23 cellular contexts compared by ENCODE assay signal in genomic region chr11:86119062-86119461, GRCh38. TPM values are rescaled to one million over a fixed set of nuclear protein-coding genes. Genes with fewer than 3 reads are reported as not detected.
DNase-seq lines count a peak whose midpoint lies in the region; ATAC-seq and TF ChIP-seq lines count a peak whose summit lies in the region.
"Had no signal": no experiment of that assay in that cellular context is flagged by ENCODE, and none has a peak within 500 bp of the region (broad histone marks: within the 10 kb centered on the region; RNA-seq: fewer than 3 reads in every experiment).

No MANE protein-coding gene starts in this region.

- H3K9me3 ChIP-seq in heart left ventricle: no peaks in the 10 kb centered on the region
- no peaks in the 10 kb centered on the region for H3K9me3 ChIP-seq in left ventricle myocardium inferior (replicated peaks)
- no peaks in the 10 kb centered on the region for H3K9me3 ChIP-seq in SK-N-SH
- H3K9me3 ChIP-seq in tibial artery: no peaks in the 10 kb centered on the region
- no peaks in the 10 kb centered on the region for H3K9me3 ChIP-seq in Peyer's patch
- H3K9me3 ChIP-seq: tibial nerve had no signal

- intact Hi-C loops in heart left ventricle (cut with DNase I) (no loop called here), left ventricle myocardium inferior (cut with micrococcal nuclease) (no loop called here), left cardiac atrium (cut with DNase I) (no loop called here), tibial artery (cut with DNase I; ENCODE audit: low total_unique reads) (no loop called here)

- CTCF ChIA-PET in SK-N-SH (lab: Yijun Ruan, JAX): interaction anchor here (1.4 kb wide), 1 partner anchor 18 kb away, joined by 3 read pairs; no protein-coding TSS in a partner anchor

- TF ChIP-seq CTCF in heart left ventricle (IDR thresholded peaks at IDR 0.05) (no peak), left ventricle myocardium inferior (IDR thresholded peaks at IDR 0.05; ENCODE audit: borderline replicate concordance) (no peak), SK-N-SH (IDR thresholded peaks at IDR 0.05) (no peak), tibial artery (IDR thresholded peaks at IDR 0.05) (no peak), Peyer's patch (IDR thresholded peaks at IDR 0.05) (no peak)

- H2AFZ ChIP-seq in SK-N-SH (ENCODE audit: low read depth): no peak overlapping the region

- H3K4me2 ChIP-seq in SK-N-SH: no peak overlapping the region

- H3F3A ChIP-seq in SK-N-SH (replicated peaks; ENCODE audit: insufficient read depth): peaks cover 29% of the 10 kb centered on the region

- no peak overlapping the region for H3K9ac ChIP-seq in SK-N-SH

- POLR2A ChIA-PET in SK-N-SH (lab: Yijun Ruan, JAX): no interaction called here

- no peaks in the 10 kb centered on the region for H3K36me3 ChIP-seq in heart left ventricle
- H3K36me3 ChIP-seq in left ventricle myocardium inferior: no peaks in the 10 kb centered on the region
- no peaks in the 10 kb centered on the region for H3K36me3 ChIP-seq in SK-N-SH (replicated peaks in 1 of 2; ENCODE audit: control insufficient read depth in 1 of 2, insufficient read depth in 2 of 2, low read length in 1 of 2)
- no peaks in the 10 kb centered on the region for H3K36me3 ChIP-seq in tibial artery
- H3K36me3 ChIP-seq in Peyer's patch: no peaks in the 10 kb centered on the region
- H3K36me3 ChIP-seq: tibial nerve had no signal

- no peaks in the 10 kb centered on the region for H3K9me2 ChIP-seq in SK-N-SH

- no peaks in the 10 kb centered on the region for H3K79me2 ChIP-seq in SK-N-SH (ENCODE audit: insufficient read depth)

- WGBS in heart left ventricle, 4 donors: 37 to 54% (median 50%) methylated on average over 2 of the region's 2 CpGs
- WGBS in SK-N-SH (ENCODE audit: low lambda C conversion rate): 60% methylated on average over 2 of the region's 2 CpGs

- ATAC-seq in heart left ventricle (peak; percentile 85 to 97 (median 94)), left cardiac atrium (peak; percentile 67 to 78)
- ATAC-seq: activated naive CD8-positive, alpha-beta T cell treated with anti-CD3 and anti-CD28 coated beads, Interleukin-2, amount 50 U/mL, for 24 hours; stimulated activated naive B cell treated with anti-CD40 and anti-IgM and Interleukin-4, amounts not matched to agents 10 μg/mL and 1 μg/mL and 100 μg/mL, for 72 hours had no signal

- TF ChIP-seq RAD21 in SK-N-SH (IDR thresholded peaks at IDR 0.05; ENCODE audit: low read length): no peak

- DNase-seq in heart left ventricle: peak in 2 of 5 donors; percentile 16 to 26
- no peak for DNase-seq in left ventricle myocardium inferior
- peak; percentile 15 for DNase-seq in SK-N-SH
- DNase-seq in left cardiac atrium: no peak
- no peak for DNase-seq in tibial artery
- no peak for DNase-seq in OCI-M2 (lab: John Stamatoyannopoulos, UW; ENCODE audit: unreplicated experiment)
- DNase-seq in Peyer's patch: no peak
- no peak for DNase-seq in stimulated activated naive CD4-positive, alpha-beta T cell (lab: John Stamatoyannopoulos, UW)
- DNase-seq: activated CD4-positive, alpha-beta T cell treated with anti-CD3 and anti-CD28 coated beads, Interleukin-2, amount 10 ng/mL, durations not matched to agents 7 days and 5 days; activated CD8-positive, alpha-beta memory T cell treated with anti-CD3 and anti-CD28 coated beads, Interleukin-2, amount 50 U/mL, for 4 hours; activated naive CD8-positive, alpha-beta T cell treated with anti-CD3 and anti-CD28 coated beads, Interleukin-2, amount 50 U/mL, for 24 hours; CD8-positive, alpha-beta memory T cell; dermis blood vessel endothelial cell; EL; GOT3; KBM-7; NCI-H2227 treated with DMSO at 0.1 percent for 48 hours; occipital lobe; SHP77 treated with DMSO at 0.1 percent for 48 hours; stimulated activated naive B cell treated with anti-CD40 and anti-IgM and Interleukin-4, amounts not matched to agents 10 μg/mL and 1 μg/mL and 100 μg/mL, for 72 hours; T-helper 1 cell had no signal

- peak; percentile 51 to 83; a peak in 3 of 4 replicates for TF ChIP-seq EP300 in SK-N-SH (IDR thresholded peaks at IDR 0.05; ENCODE audit: borderline replicate concordance in 1 of 2, low read depth in 1 of 2, low read length in 1 of 2)

- no peaks in the 10 kb centered on the region for H3K27me3 ChIP-seq in heart left ventricle
- H3K27me3 ChIP-seq in left ventricle myocardium inferior (ENCODE audit: low read depth): no peaks in the 10 kb centered on the region
- no peaks in the 10 kb centered on the region for H3K27me3 ChIP-seq in SK-N-SH (ENCODE audit: insufficient read depth)
- no peaks in the 10 kb centered on the region for H3K27me3 ChIP-seq in tibial artery
- H3K27me3 ChIP-seq in Peyer's patch: no peaks in the 10 kb centered on the region
- H3K27me3 ChIP-seq: tibial nerve had no signal

- peak overlapping the region in 2 of 12 donors; percentile 12 to 16 for H3K27ac ChIP-seq in heart left ventricle
- H3K27ac ChIP-seq in left ventricle myocardium inferior (replicated peaks): no peak overlapping the region
- 0 out of 4 replicates have a peak overlapping the region, but pooled peaks of 1 of the 2 experiments have one; percentile 5 for H3K27ac ChIP-seq in SK-N-SH (ENCODE audit: low read depth in 2 of 2, low read length in 1 of 2)
- peak overlapping the region; percentile 16 for H3K27ac ChIP-seq in tibial artery
- no peak overlapping the region for H3K27ac ChIP-seq in Peyer's patch
- H3K27ac ChIP-seq: tibial nerve had no signal

- TF ChIP-seq POLR2A in heart left ventricle (IDR thresholded peaks at IDR 0.05) (no peak), Peyer's patch (IDR thresholded peaks at IDR 0.05) (no peak)

- H3K4me3 ChIP-seq in heart left ventricle: no peak overlapping the region
- H3K4me3 ChIP-seq in left ventricle myocardium inferior: no peak overlapping the region
- no peak overlapping the region for H3K4me3 ChIP-seq in SK-N-SH (ENCODE audit: low read depth in 2 of 2, low read length in 1 of 2)
- no peak overlapping the region for H3K4me3 ChIP-seq in tibial artery
- H3K4me3 ChIP-seq in Peyer's patch: no peak overlapping the region
- H3K4me3 ChIP-seq: lung, tibial nerve had no signal

- no peaks in the 10 kb centered on the region for H4K20me1 ChIP-seq in SK-N-SH (ENCODE audit: insufficient read depth)

- peaks cover 0 to 19% (median 0%) of the 10 kb centered on the region in 12 donors for H3K4me1 ChIP-seq in heart left ventricle
- peaks cover 6% of the 10 kb centered on the region for H3K4me1 ChIP-seq in left ventricle myocardium inferior
- H3K4me1 ChIP-seq in SK-N-SH (ENCODE audit: control insufficient read depth in 1 of 2, insufficient read depth in 2 of 2, low read depth in 1 of 2, low read length in 1 of 2): peaks cover 0 to 10% of the 10 kb centered on the region in 2 experiments; a peak in 2 of 4 replicates
- peaks cover 0 to 38% (median 13%) of the 10 kb centered on the region in 4 donors for H3K4me1 ChIP-seq in tibial artery
- peaks cover 0 to 10% (median 0%) of the 10 kb centered on the region in 4 donors for H3K4me1 ChIP-seq in Peyer's patch

TF ChIP-seq in SK-N-SH, 30 proteins besides CTCF, POLR2A, EP300 and RAD21 (continues in another document):
- no peak for TF ChIP-seq ZBTB33 (IDR thresholded peaks at IDR 0.05; ENCODE audit: borderline replicate concordance, low read depth)
- peak; percentile 85 for TF ChIP-seq NFIC (IDR thresholded peaks at IDR 0.05; ENCODE audit: borderline replicate concordance)
- peak; percentile 59; the same call in 1 of the 2 replicates for TF ChIP-seq JUND (IDR thresholded peaks at IDR 0.05)
- TF ChIP-seq EZH2phosphoT487 (IDR thresholded peaks at IDR 0.05; ENCODE audit: borderline replicate concordance, low read depth): no peak
- TF ChIP-seq MAX (IDR thresholded peaks at IDR 0.05; ENCODE audit: low read depth): no peak
- peak; percentile 73 for TF ChIP-seq POLR2AphosphoS5 (IDR thresholded peaks at IDR 0.05; ENCODE audit: low read depth, low read length)
- TF ChIP-seq RXRA (IDR thresholded peaks at IDR 0.05; ENCODE audit: borderline replicate concordance, low read depth): 0 out of 2 replicates have a peak, but pooled peaks have one; percentile 20
- no peak for TF ChIP-seq FOSL2 (IDR thresholded peaks at IDR 0.05; ENCODE audit: borderline replicate concordance, low read depth)
- no peak for TF ChIP-seq USF1 (IDR thresholded peaks at IDR 0.05; ENCODE audit: borderline replicate concordance, low read depth)

RNA-seq across cellular contexts. Expression of gene PICALM, which starts 50.2 kb away (rescaled TPM):
- total RNA-seq in heart left ventricle (100 to 1,000 TPM; 139 to 207 (median 183) TPM), left ventricle myocardium inferior (133 TPM), left cardiac atrium (100 to 1,000 TPM; 148 to 260 TPM), Peyer's patch (100 to 1,000 TPM; 201 to 292 (median 237) TPM)
- polyA plus RNA-seq in heart left ventricle (100 to 1,000 TPM in 1 of 2 donors, 10 to 100 TPM in 1; 36.1 to 117 TPM), SK-N-SH (2012; rRNA removed) (103 and 147 TPM in 2 replicates)
- 115 and 124 TPM in 2 replicates for polyA plus RNA-seq in SK-N-SH (2012; cell fraction: cytosol; rRNA removed)
- polyA plus RNA-seq in SK-N-SH (2012; cell fraction: nucleus; rRNA removed): 63.0 and 149 TPM in 2 replicates

Comparison
In these comparisons a context has a peak if more than half of its experiments do, and no peak if none do; other contexts are left out.
1. H3K27ac ChIP-seq: peak in tibial artery (2 of 2); none in left ventricle myocardium inferior (single experiment) and Peyer's patch (0 of 4).